1 cellular context compared by ENCODE assay signal in genomic region chr9:128043467-128043868, GRCh38.
TF ChIP-seq lines count a peak whose summit lies in the region.

No MANE protein-coding gene starts in this region.

TF ChIP-seq in HepG2, 621 proteins besides CTCF, POLR2A, EP300 and RAD21 (continued from another document and continues in another):
- TF ChIP-seq ZFP36L1 (CRISPR knock-in tag; IDR thresholded peaks at IDR 0.05) (0 out of 2 replicates have a peak, but pooled peaks have one; percentile 49), ZNF331 (CRISPR knock-in tag; IDR thresholded peaks at IDR 0.05) (0 out of 2 replicates have a peak, but pooled peaks have one; percentile 37), ZSCAN22 (CRISPR knock-in tag; IDR thresholded peaks at IDR 0.05) (no peak), NFYC (CRISPR knock-in tag; IDR thresholded peaks at IDR 0.05) (no peak), ZNF468 (CRISPR knock-in tag; IDR thresholded peaks at IDR 0.05) (no peak), ZNF546 (CRISPR knock-in tag; conservative IDR thresholded peaks at IDR 0.05) (no peak), RBM22 (optimal IDR thresholded peaks at IDR 0.05; ENCODE audit: low read length) (no peak), SMAD9 (CRISPR knock-in tag; IDR thresholded peaks at IDR 0.05) (no peak), POLR2AphosphoS2 (IDR thresholded peaks at IDR 0.05; ENCODE audit: low read depth, low read length) (no peak), SP2 (CRISPR knock-in tag; IDR thresholded peaks at IDR 0.05) (no peak), GRHL1 (CRISPR knock-in tag; conservative IDR thresholded peaks at IDR 0.05) (no peak), ZNF557 (CRISPR knock-in tag; IDR thresholded peaks at IDR 0.05) (no peak), ZNF530 (CRISPR knock-in tag; IDR thresholded peaks at IDR 0.05; ENCODE audit: low read depth) (no peak), RFX3 (CRISPR knock-in tag; IDR thresholded peaks at IDR 0.05) (no peak), ZNF441 (CRISPR knock-in tag; IDR thresholded peaks at IDR 0.05; ENCODE audit: borderline replicate concordance) (no peak), CEBPZ (IDR thresholded peaks at IDR 0.05; ENCODE audit: low read length) (no peak), SP140L (CRISPR knock-in tag; IDR thresholded peaks at IDR 0.05; ENCODE audit: borderline replicate concordance) (no peak), ZSCAN30 (CRISPR knock-in tag; IDR thresholded peaks at IDR 0.05) (no peak), PAF1 (CRISPR knock-in tag; IDR thresholded peaks at IDR 0.05) (no peak), HNF4G (IDR thresholded peaks at IDR 0.05; ENCODE audit: borderline replicate concordance, low read depth, low read length) (no peak), HNF4G (CRISPR knock-in tag; IDR thresholded peaks at IDR 0.05; ENCODE audit: borderline replicate concordance, low read depth) (no peak; the same call in 1 of the 2 replicates), NFE2L2 (IDR thresholded peaks at IDR 0.05; ENCODE audit: low read length) (no peak), ZNF850 (CRISPR knock-in tag; conservative IDR thresholded peaks at IDR 0.05) (no peak), YY1 (IDR thresholded peaks at IDR 0.05; ENCODE audit: insufficient read depth, insufficient replicate concordance, low read depth, low read length) (peak; percentile 26), SP4 (CRISPR knock-in tag; IDR thresholded peaks at IDR 0.05) (peak; percentile 41), MYNN (CRISPR knock-in tag; IDR thresholded peaks at IDR 0.05; ENCODE audit: low read depth) (no peak), ZNF737 (CRISPR knock-in tag; IDR thresholded peaks at IDR 0.05; ENCODE audit: borderline replicate concordance) (no peak), ZNF782 (CRISPR knock-in tag; IDR thresholded peaks at IDR 0.05; ENCODE audit: borderline replicate concordance) (no peak), ZBTB7A (CRISPR knock-in tag; IDR thresholded peaks at IDR 0.05) (no peak), ZNF670 (CRISPR knock-in tag; IDR thresholded peaks at IDR 0.05; ENCODE audit: borderline replicate concordance) (no peak), ZNF569 (CRISPR knock-in tag; IDR thresholded peaks at IDR 0.05; ENCODE audit: borderline replicate concordance) (no peak), ZNF138 (CRISPR knock-in tag; IDR thresholded peaks at IDR 0.05; ENCODE audit: low read depth) (peak; percentile 12; the same call in 1 of the 2 replicates), HES4 (CRISPR knock-in tag; IDR thresholded peaks at IDR 0.05; ENCODE audit: borderline replicate concordance) (no peak), RXRB (CRISPR knock-in tag; IDR thresholded peaks at IDR 0.05; ENCODE audit: borderline replicate concordance) (peak; percentile 60; the same call in 1 of the 2 replicates)
- TF ChIP-seq, protein P1, sequence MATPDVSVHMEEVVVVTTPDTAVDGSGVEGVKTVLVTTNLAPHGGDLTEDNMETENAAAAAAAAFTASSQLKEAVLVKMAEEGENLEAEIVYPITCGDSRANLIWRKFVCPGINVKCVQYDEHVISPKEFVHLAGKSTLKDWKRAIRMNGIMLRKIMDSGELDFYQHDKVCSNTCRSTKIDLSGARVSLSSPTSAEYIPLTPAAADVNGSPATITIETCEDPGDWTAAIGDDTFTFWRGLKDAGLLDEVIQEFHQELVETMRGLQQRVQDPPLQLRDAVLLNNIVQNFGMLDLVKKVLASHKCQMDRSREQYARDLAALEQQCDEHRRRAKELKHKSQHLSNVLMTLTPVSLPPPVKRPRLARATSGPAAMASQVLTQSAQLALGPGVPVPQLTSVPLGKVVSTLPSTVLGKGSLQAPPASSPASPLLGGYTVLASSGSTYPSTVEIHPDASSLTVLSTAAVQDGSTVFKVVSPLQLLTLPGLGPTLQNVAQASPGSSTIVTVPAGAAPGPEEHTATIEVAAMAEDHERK (CRISPR knock-in tag; IDR thresholded peaks at IDR 0.05; ENCODE audit: low read depth) = no peak
- TF ChIP-seq, protein P2, sequence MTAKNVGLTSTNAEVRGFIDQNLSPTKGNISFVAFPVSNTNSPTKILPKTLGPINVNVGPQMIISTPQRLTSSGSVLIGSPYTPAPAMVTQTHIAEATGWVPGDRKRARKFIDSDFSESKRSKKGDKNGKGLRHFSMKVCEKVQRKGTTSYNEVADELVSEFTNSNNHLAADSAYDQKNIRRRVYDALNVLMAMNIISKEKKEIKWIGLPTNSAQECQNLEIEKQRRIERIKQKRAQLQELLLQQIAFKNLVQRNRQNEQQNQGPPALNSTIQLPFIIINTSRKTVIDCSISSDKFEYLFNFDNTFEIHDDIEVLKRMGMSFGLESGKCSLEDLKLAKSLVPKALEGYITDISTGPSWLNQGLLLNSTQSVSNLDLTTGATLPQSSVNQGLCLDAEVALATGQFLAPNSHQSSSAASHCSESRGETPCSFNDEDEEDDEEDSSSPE (CRISPR knock-in tag; IDR thresholded peaks at IDR 0.05) = 0 out of 2 replicates have a peak, but pooled peaks have one; percentile 20
- TF ChIP-seq, protein P3, sequence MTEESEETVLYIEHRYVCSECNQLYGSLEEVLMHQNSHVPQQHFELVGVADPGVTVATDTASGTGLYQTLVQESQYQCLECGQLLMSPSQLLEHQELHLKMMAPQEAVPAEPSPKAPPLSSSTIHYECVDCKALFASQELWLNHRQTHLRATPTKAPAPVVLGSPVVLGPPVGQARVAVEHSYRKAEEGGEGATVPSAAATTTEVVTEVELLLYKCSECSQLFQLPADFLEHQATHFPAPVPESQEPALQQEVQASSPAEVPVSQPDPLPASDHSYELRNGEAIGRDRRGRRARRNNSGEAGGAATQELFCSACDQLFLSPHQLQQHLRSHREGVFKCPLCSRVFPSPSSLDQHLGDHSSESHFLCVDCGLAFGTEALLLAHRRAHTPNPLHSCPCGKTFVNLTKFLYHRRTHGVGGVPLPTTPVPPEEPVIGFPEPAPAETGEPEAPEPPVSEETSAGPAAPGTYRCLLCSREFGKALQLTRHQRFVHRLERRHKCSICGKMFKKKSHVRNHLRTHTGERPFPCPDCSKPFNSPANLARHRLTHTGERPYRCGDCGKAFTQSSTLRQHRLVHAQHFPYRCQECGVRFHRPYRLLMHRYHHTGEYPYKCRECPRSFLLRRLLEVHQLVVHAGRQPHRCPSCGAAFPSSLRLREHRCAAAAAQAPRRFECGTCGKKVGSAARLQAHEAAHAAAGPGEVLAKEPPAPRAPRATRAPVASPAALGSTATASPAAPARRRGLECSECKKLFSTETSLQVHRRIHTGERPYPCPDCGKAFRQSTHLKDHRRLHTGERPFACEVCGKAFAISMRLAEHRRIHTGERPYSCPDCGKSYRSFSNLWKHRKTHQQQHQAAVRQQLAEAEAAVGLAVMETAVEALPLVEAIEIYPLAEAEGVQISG (CRISPR knock-in tag; IDR thresholded peaks at IDR 0.05) = peak; percentile 64
- TF ChIP-seq, protein P4, sequence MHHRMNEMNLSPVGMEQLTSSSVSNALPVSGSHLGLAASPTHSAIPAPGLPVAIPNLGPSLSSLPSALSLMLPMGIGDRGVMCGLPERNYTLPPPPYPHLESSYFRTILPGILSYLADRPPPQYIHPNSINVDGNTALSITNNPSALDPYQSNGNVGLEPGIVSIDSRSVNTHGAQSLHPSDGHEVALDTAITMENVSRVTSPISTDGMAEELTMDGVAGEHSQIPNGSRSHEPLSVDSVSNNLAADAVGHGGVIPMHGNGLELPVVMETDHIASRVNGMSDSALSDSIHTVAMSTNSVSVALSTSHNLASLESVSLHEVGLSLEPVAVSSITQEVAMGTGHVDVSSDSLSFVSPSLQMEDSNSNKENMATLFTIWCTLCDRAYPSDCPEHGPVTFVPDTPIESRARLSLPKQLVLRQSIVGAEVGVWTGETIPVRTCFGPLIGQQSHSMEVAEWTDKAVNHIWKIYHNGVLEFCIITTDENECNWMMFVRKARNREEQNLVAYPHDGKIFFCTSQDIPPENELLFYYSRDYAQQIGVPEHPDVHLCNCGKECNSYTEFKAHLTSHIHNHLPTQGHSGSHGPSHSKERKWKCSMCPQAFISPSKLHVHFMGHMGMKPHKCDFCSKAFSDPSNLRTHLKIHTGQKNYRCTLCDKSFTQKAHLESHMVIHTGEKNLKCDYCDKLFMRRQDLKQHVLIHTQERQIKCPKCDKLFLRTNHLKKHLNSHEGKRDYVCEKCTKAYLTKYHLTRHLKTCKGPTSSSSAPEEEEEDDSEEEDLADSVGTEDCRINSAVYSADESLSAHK (CRISPR knock-in tag; IDR thresholded peaks at IDR 0.05; ENCODE audit: borderline replicate concordance) = no peak
- TF ChIP-seq, protein P5, sequence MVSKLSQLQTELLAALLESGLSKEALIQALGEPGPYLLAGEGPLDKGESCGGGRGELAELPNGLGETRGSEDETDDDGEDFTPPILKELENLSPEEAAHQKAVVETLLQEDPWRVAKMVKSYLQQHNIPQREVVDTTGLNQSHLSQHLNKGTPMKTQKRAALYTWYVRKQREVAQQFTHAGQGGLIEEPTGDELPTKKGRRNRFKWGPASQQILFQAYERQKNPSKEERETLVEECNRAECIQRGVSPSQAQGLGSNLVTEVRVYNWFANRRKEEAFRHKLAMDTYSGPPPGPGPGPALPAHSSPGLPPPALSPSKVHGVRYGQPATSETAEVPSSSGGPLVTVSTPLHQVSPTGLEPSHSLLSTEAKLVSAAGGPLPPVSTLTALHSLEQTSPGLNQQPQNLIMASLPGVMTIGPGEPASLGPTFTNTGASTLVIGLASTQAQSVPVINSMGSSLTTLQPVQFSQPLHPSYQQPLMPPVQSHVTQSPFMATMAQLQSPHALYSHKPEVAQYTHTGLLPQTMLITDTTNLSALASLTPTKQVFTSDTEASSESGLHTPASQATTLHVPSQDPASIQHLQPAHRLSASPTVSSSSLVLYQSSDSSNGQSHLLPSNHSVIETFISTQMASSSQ (IDR thresholded peaks at IDR 0.05; ENCODE audit: low read depth) = no peak
- TF ChIP-seq, protein P5 (CRISPR knock-in tag; IDR thresholded peaks at IDR 0.05; ENCODE audit: borderline replicate concordance) = no peak
